Comparison of ENCODE assay signal across 17 cellular contexts in the genomic region with DNA sequence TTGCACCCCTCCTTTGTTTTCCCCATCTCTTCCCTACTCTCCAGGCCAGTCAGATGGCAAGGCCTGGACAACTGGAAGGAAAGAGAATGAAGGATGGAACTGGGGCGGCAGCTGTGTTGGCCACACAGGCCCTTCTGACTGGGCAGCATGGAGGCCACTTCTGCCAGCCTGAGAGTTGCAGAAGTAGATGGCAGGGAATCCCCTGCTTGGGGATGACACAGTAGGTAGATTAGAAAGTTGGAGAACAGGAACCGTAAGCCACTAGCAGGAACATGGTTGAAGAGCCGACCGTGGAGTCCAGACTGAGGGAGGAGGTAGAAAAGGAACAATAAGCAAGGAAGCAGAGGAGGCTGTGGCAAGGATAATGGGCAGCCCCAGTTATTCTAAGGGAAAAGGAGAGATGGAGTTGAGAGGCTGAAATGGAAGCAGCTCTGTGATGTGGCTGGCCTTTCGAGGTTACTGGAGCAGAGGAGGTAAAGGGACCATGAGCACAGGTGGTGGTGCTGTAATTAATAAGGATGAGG.
"Had no signal": no experiment of that assay in that cellular context is flagged by ENCODE, and none has a peak within 500 bp of the region (broad histone marks: within the 10 kb centered on the region; RNA-seq: fewer than 3 reads in every experiment).

No MANE protein-coding gene starts in this region.

- H3K27ac Mint-ChIP-seq: activated naive CD8-positive, alpha-beta T cell treated with anti-CD3 and anti-CD28 coated beads, Interleukin-2, amount 10 ng/mL, durations not matched to agents 7 days and 5 days; activated T-helper 17 cell treated with anti-CD3 and anti-CD28 coated beads, Interleukin-2, amount 50 U/mL, for 72 hours; stimulated activated effector memory CD8-positive, alpha-beta T cell treated with anti-CD3 and anti-CD28 coated beads, Interleukin-12 subunit alpha, Interleukin-12 subunit beta, amount 100 ng/mL, for 72 hours had no signal

- H3K36me3 ChIP-seq: cardiac muscle cell, left lung, ovary had no signal

- H3K27ac ChIP-seq: cardiac muscle cell, left lung, ovary, psoas muscle had no signal

- H3K27me3 ChIP-seq: left lung, ovary had no signal

- H3K4me3 Mint-ChIP-seq: activated naive CD8-positive, alpha-beta T cell treated with anti-CD3 and anti-CD28 coated beads, Interleukin-2, amount 10 ng/mL, durations not matched to agents 7 days and 5 days; activated T-helper 17 cell treated with anti-CD3 and anti-CD28 coated beads, Interleukin-2, amount 50 U/mL, for 72 hours; stimulated activated effector memory CD8-positive, alpha-beta T cell treated with anti-CD3 and anti-CD28 coated beads, Interleukin-12 subunit alpha, Interleukin-12 subunit beta, amount 100 ng/mL, for 72 hours had no signal

- H3K9me3 ChIP-seq: left lung, ovary, psoas muscle had no signal

- FAIRE-seq: frontal cortex, small intestine had no signal

- H3K4me3 ChIP-seq: cardiac muscle cell, left lung, ovary, psoas muscle had no signal

- H3K4me1 ChIP-seq: left lung, psoas muscle had no signal

- DNase-seq: activated CD4-positive, CD25-positive, alpha-beta regulatory T cell treated with anti-CD3 and anti-CD28 coated beads, Interleukin-2, amount 50 U/mL, for 72 hours; activated naive CD4-positive, alpha-beta T cell; activated naive CD8-positive, alpha-beta T cell treated with anti-CD3 and anti-CD28 coated beads, Interleukin-2, amount 10 ng/mL, durations not matched to agents 7 days and 5 days; amygdala; erythroblast; hypothalamus; left lung; midbrain; psoas muscle; right cardiac atrium; small intestine; stimulated activated CD4-positive, alpha-beta T cell treated with anti-CD3 and anti-CD28 coated beads, Interleukin-4, amount 100 ng/mL, for 24 hours had no signal

- H3K27me3 Mint-ChIP-seq: activated T-helper 17 cell treated with anti-CD3 and anti-CD28 coated beads, Interleukin-2, amount 50 U/mL, for 72 hours had no signal

- ATAC-seq: activated T-helper 17 cell treated with anti-CD3 and anti-CD28 coated beads, Interleukin-2, amount 50 U/mL, for 72 hours; left lung; psoas muscle; right cardiac atrium; stimulated activated effector memory CD8-positive, alpha-beta T cell treated with anti-CD3 and anti-CD28 coated beads, Interleukin-12 subunit alpha, Interleukin-12 subunit beta, amount 100 ng/mL, for 72 hours had no signal

- H3K4me1 Mint-ChIP-seq: activated naive CD8-positive, alpha-beta T cell treated with anti-CD3 and anti-CD28 coated beads, Interleukin-2, amount 10 ng/mL, durations not matched to agents 7 days and 5 days; activated T-helper 17 cell treated with anti-CD3 and anti-CD28 coated beads, Interleukin-2, amount 50 U/mL, for 72 hours; stimulated activated effector memory CD8-positive, alpha-beta T cell treated with anti-CD3 and anti-CD28 coated beads, Interleukin-12 subunit alpha, Interleukin-12 subunit beta, amount 100 ng/mL, for 72 hours had no signal

- H3K36me3 Mint-ChIP-seq: activated naive CD8-positive, alpha-beta T cell treated with anti-CD3 and anti-CD28 coated beads, Interleukin-2, amount 10 ng/mL, durations not matched to agents 7 days and 5 days; stimulated activated effector memory CD8-positive, alpha-beta T cell treated with anti-CD3 and anti-CD28 coated beads, Interleukin-12 subunit alpha, Interleukin-12 subunit beta, amount 100 ng/mL, for 72 hours had no signal

- H3K9me3 Mint-ChIP-seq: activated naive CD8-positive, alpha-beta T cell treated with anti-CD3 and anti-CD28 coated beads, Interleukin-2, amount 10 ng/mL, durations not matched to agents 7 days and 5 days; activated T-helper 17 cell treated with anti-CD3 and anti-CD28 coated beads, Interleukin-2, amount 50 U/mL, for 72 hours; stimulated activated effector memory CD8-positive, alpha-beta T cell treated with anti-CD3 and anti-CD28 coated beads, Interleukin-12 subunit alpha, Interleukin-12 subunit beta, amount 100 ng/mL, for 72 hours had no signal
